In genomic region chr1:22096463-22096862, GRCh38 we compare ENCODE assay signal across 25 cellular contexts. TPM values are rescaled to one million over a fixed set of nuclear protein-coding genes. Genes with fewer than 3 reads are reported as not detected.
DNase-seq lines count a peak whose midpoint lies in the region; ATAC-seq and TF ChIP-seq lines count a peak whose summit lies in the region.
"Had no signal": no experiment of that assay in that cellular context is flagged by ENCODE, and none has a peak within 500 bp of the region (broad histone marks: within the 10 kb centered on the region; RNA-seq: fewer than 3 reads in every experiment).

No MANE protein-coding gene starts in this region.

- H3F3A ChIP-seq in PC-3 (ENCODE audit: low read length, unreplicated experiment) (no peaks in the 10 kb centered on the region), neural progenitor cell (ENCODE audit: low read depth) (no peaks in the 10 kb centered on the region)

- H3K27me3 Mint-ChIP-seq in neural progenitor cell (ENCODE audit: insufficient read depth, low read depth) = peaks cover 3% of the 10 kb centered on the region

- H3K9ac ChIP-seq in PC-3 (ENCODE audit: low read length) (no peak overlapping the region), neural progenitor cell (no peak overlapping the region)

- H2AFZ ChIP-seq in PC-3 (ENCODE audit: low read length) (no peak overlapping the region), neural progenitor cell (replicated peaks) (no peak overlapping the region)
- H2AFZ ChIP-seq: PC-9 had no signal

- no peaks in the 10 kb centered on the region for H3K9me3 Mint-ChIP-seq in neural progenitor cell
- H3K9me3 Mint-ChIP-seq: CD14-positive monocyte had no signal

- H3K4me1 Mint-ChIP-seq in neural progenitor cell = no peaks in the 10 kb centered on the region

- H4K20me1 ChIP-seq in PC-3 (ENCODE audit: low read length) (peaks cover 21% of the 10 kb centered on the region; the same call in 1 of the 2 replicates), neural progenitor cell (ENCODE audit: low read depth) (peaks cover 33% of the 10 kb centered on the region)

- H3K4me3 ChIP-seq in PC-3 (ENCODE audit: low read length) (no peak overlapping the region), neural progenitor cell (no peak overlapping the region)
- H3K4me3 ChIP-seq: PC-9, SJCRH30 had no signal

- no peak overlapping the region for H3K4me3 Mint-ChIP-seq in neural progenitor cell
- H3K4me3 Mint-ChIP-seq: CD14-positive monocyte had no signal

- H3K4me1 ChIP-seq in PC-3 (ENCODE audit: insufficient read depth, low read length) (no peaks in the 10 kb centered on the region), neural progenitor cell (no peaks in the 10 kb centered on the region)
- H3K4me1 ChIP-seq: BE2C, SJCRH30 had no signal

- ATAC-seq in PC-3 (peak; percentile 35; the same call in 1 of the 2 replicates), GM21737 (IDR thresholded peaks at IDR 0.05; ENCODE audit: unreplicated experiment) (no peak), GM19324 (IDR thresholded peaks at IDR 0.05; ENCODE audit: low FRiP score, unreplicated experiment) (no peak)
- ATAC-seq in stimulated activated naive CD8-positive, alpha-beta T cell treated with anti-CD3 and anti-CD28 coated beads, Interleukin-15, Interleukin-2, amounts not matched to agents 100 U/mL and 50 U/mL, for 24 hours = no peak
- ATAC-seq: Right ventricle myocardium inferior, SK-N-SH treated with all-trans-retinoic acid at 6 μM for 48 hours had no signal

- DNase-seq in G401 (ENCODE audit: low spot score) = peak; percentile 71
- DNase-seq in PC-3 = peak; percentile 12
- DNase-seq in cerebellum (ENCODE audit: low spot score) = peak; percentile 37
- no peak for DNase-seq in neural progenitor cell (ENCODE audit: low spot score)
- DNase-seq in stimulated activated naive CD8-positive, alpha-beta T cell treated with anti-CD3 and anti-CD28 coated beads, Interleukin-15, Interleukin-2, amounts not matched to agents 100 U/mL and 50 U/mL, for 24 hours = no peak
- DNase-seq: ACHN; BE2C; DMS153; Karpas-422; NCI-H1092 treated with DMSO at 0.1 percent for 48 hours; NCI-H1436; NCI-H187 treated with DMSO at 0.1 percent for 48 hours; NCI-H2107; NCI-H524; NCI-H748 treated with DMSO at 0.1 percent for 48 hours; NK-92 treated with Interleukin-12 subunit alpha and Interleukin-12 subunit beta, amount 100 ng/mL, for 24 hours; PC-9; SJCRH30 had no signal

- H3K36me3 ChIP-seq in PC-3 (ENCODE audit: low read depth, low read length) (peaks cover 50% of the 10 kb centered on the region), neural progenitor cell (no peaks in the 10 kb centered on the region)

- BruUV-seq in PC-3 (replicated peaks; lab: Mats Ljungman, UMichigan) = no TSS peak

- POLR2A ChIA-PET in PC-3 (lab: Charles Lee; ENCODE audit: unreplicated experiment) = no interaction called here

- intact Hi-C loops in PC-3 (cut with micrococcal nuclease) = no loop called here

- no peaks in the 10 kb centered on the region for H3K9me2 ChIP-seq in PC-3 (replicated peaks; ENCODE audit: low read length)

- TF ChIP-seq CTCF in PC-3 (conservative IDR thresholded peaks at IDR 0.05; ENCODE audit: low read depth, low read length) (no peak), neural progenitor cell (IDR thresholded peaks at IDR 0.05) (no peak)

- H3K27me3 ChIP-seq in PC-3 (ENCODE audit: low read length) (no peaks in the 10 kb centered on the region), neural progenitor cell (no peaks in the 10 kb centered on the region)
- H3K27me3 ChIP-seq: BE2C, SJCRH30 had no signal

- peaks cover 33% of the 10 kb centered on the region for H3K36me3 Mint-ChIP-seq in neural progenitor cell

- H3K9me3 ChIP-seq in PC-3 (ENCODE audit: low read length) = no peaks in the 10 kb centered on the region
- H3K9me3 ChIP-seq in neural progenitor cell (ENCODE audit: low read depth) = no peaks in the 10 kb centered on the region
- H3K9me3 ChIP-seq: BE2C, SJCRH30 had no signal

- peaks cover 35% of the 10 kb centered on the region; the same call in 1 of the 2 replicates for H3K79me2 ChIP-seq in PC-3 (ENCODE audit: low read length)
- H3K79me2 ChIP-seq in neural progenitor cell (ENCODE audit: low read depth) = peaks cover 15% of the 10 kb centered on the region

- H3K27ac ChIP-seq in PC-3 (ENCODE audit: low read length) (no peak overlapping the region), neural progenitor cell (no peak overlapping the region)
- H3K27ac ChIP-seq: HL-60, PC-9, SJCRH30 had no signal

- no peak overlapping the region for H3K4me2 ChIP-seq in PC-3 (ENCODE audit: low read length)
- H3K4me2 ChIP-seq in neural progenitor cell = no peak overlapping the region
- H3K4me2 ChIP-seq: PC-9 had no signal

- CTCF ChIA-PET in PC-3 (lab: Charles Lee) = no interaction called here

- in situ Hi-C loops in G401 (cut with HindIII; ENCODE audit: low sequenced_read_pairs) = no loop called here

- peak overlapping the region; percentile 42 for H3K27ac Mint-ChIP-seq in neural progenitor cell
- H3K27ac Mint-ChIP-seq: CD14-positive monocyte had no signal

RNA-seq across cellular contexts. Expression of gene CDC42, which starts 44.0 kb away (rescaled TPM):
- total RNA-seq in G401 (2014; rRNA removed; shearing (Covaris generic)) = 320 and 358 TPM in 2 replicates
- total RNA-seq in PC-3 (2014; rRNA removed) (212 and 245 TPM in 2 replicates), cerebellum (251 TPM), neural progenitor cell (ENCODE audit: low replicate concordance) (267 and 348 TPM in 2 replicates)

RNA-seq across cellular contexts. Expression of gene WNT4, which starts 46.4 kb away (rescaled TPM):
- total RNA-seq in G401 (2014; rRNA removed; shearing (Covaris generic)) = 0.27 and 0.86 TPM in 2 replicates
- total RNA-seq in PC-3 (2014; rRNA removed) (0.51 and 1.4 TPM in 2 replicates), cerebellum (3.7 TPM), neural progenitor cell (ENCODE audit: low replicate concordance) (0.03 TPM in 1 of 2 replicates, not detected in the other)
- total RNA-seq: Right ventricle myocardium inferior, RPMI7951 had no signal

Comparison
In these comparisons a context has a peak if more than half of its experiments do, and no peak if none do; other contexts are left out.
1. DNase-seq: peak in G401 (single experiment), PC-3 (single experiment) and cerebellum (single experiment); none in neural progenitor cell (single experiment) and stimulated activated naive CD8-positive, alpha-beta T cell treated with anti-CD3 and anti-CD28 coated beads, Interleukin-15, Interleukin-2, amounts not matched to agents 100 U/mL and 50 U/mL, for 24 hours (single experiment).